In the genomic region with DNA sequence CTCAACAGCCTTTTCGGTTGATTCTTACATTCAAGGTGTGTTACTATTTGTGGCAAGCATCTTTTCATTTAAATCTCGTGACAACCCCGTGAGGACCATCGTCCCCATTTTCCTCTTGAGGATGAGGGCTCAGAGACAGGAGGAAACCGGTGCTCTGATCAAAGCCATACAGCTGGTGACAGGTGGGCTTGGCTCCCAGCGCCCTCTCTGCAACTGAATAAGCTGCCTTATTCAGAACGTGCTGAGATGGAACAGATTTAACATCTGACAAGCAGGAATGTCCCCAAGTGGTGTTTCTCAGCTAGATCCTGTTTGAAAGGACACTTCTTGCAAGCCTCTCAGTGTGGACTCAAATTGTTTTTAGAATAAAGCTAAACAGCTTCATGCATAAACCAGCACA, we compare ENCODE assay signal across 1 cellular context.
TF ChIP-seq lines count a peak whose summit lies in the region.

No MANE protein-coding gene starts in this region.

TF ChIP-seq in K562, 482 proteins besides CTCF, POLR2A, EP300 and RAD21:
- TF ChIP-seq TGIF2 (CRISPR knock-in tag; IDR thresholded peaks at IDR 0.05) (no peak), PRPF4 (IDR thresholded peaks at IDR 0.05; ENCODE audit: insufficient read depth, low read depth, low read length, poor library complexity, severe bottlenecking) (no peak), ZNF584 (CRISPR knock-in tag; IDR thresholded peaks at IDR 0.05; ENCODE audit: low read depth) (no peak), SREBF2 (CRISPR knock-in tag; IDR thresholded peaks at IDR 0.05) (no peak), YY1 (IDR thresholded peaks at IDR 0.05; ENCODE audit: borderline replicate concordance in 1 of 3, control insufficient read depth in 1 of 3, extremely low read depth in 1 of 3, insufficient read depth in 3 of 3, insufficient read length in 1 of 3, insufficient replicate concordance in 2 of 3, low read depth in 1 of 3, low read length in 2 of 3) (no peak), NONO (IDR thresholded peaks at IDR 0.05; ENCODE audit: low read depth in 2 of 2, low read length in 1 of 2) (no peak), SMARCA4 (IDR thresholded peaks at IDR 0.05) (no peak), BCOR (IDR thresholded peaks at IDR 0.05) (no peak), POLR2AphosphoS2 (IDR thresholded peaks at IDR 0.05; ENCODE audit: low read length) (no peak), CBX1 (IDR thresholded peaks at IDR 0.05; ENCODE audit: low read depth) (no peak), HDAC1 (IDR thresholded peaks at IDR 0.05) (no peak), PHTF2 (CRISPR knock-in tag; IDR thresholded peaks at IDR 0.05) (no peak), MBD2 (IDR thresholded peaks at IDR 0.05; ENCODE audit: borderline replicate concordance, low read depth) (no peak), SAP30 (IDR thresholded peaks at IDR 0.05; ENCODE audit: borderline replicate concordance, insufficient read depth, low read depth, low read length, poor library complexity, severe bottlenecking) (no peak)
- TF ChIP-seq, protein P1, sequence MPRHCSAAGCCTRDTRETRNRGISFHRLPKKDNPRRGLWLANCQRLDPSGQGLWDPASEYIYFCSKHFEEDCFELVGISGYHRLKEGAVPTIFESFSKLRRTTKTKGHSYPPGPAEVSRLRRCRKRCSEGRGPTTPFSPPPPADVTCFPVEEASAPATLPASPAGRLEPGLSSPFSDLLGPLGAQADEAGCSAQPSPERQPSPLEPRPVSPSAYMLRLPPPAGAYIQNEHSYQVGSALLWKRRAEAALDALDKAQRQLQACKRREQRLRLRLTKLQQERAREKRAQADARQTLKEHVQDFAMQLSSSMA (CRISPR knock-in tag; IDR thresholded peaks at IDR 0.05): no peak
- TF ChIP-seq, protein P2, sequence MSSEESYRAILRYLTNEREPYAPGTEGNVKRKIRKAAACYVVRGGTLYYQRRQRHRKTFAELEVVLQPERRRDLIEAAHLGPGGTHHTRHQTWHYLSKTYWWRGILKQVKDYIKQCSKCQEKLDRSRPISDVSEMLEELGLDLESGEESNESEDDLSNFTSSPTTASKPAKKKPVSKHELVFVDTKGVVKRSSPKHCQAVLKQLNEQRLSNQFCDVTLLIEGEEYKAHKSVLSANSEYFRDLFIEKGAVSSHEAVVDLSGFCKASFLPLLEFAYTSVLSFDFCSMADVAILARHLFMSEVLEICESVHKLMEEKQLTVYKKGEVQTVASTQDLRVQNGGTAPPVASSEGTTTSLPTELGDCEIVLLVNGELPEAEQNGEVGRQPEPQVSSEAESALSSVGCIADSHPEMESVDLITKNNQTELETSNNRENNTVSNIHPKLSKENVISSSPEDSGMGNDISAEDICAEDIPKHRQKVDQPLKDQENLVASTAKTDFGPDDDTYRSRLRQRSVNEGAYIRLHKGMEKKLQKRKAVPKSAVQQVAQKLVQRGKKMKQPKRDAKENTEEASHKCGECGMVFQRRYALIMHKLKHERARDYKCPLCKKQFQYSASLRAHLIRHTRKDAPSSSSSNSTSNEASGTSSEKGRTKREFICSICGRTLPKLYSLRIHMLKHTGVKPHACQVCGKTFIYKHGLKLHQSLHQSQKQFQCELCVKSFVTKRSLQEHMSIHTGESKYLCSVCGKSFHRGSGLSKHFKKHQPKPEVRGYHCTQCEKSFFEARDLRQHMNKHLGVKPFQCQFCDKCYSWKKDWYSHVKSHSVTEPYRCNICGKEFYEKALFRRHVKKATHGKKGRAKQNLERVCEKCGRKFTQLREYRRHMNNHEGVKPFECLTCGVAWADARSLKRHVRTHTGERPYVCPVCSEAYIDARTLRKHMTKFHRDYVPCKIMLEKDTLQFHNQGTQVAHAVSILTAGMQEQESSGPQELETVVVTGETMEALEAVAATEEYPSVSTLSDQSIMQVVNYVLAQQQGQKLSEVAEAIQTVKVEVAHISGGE (CRISPR knock-in tag; IDR thresholded peaks at IDR 0.05): no peak
TF ChIP-seq in K562: peak in this region for 0.
